ENCODE assay signal across 1 cellular context in genomic region chr18:48167901-48168300, GRCh38.
TF ChIP-seq lines count a peak whose summit lies in the region.

No MANE protein-coding gene starts in this region.

TF ChIP-seq in HepG2, 621 proteins besides CTCF, POLR2A, EP300 and RAD21 (continued from another document and continues in another):
- TF ChIP-seq ZNF572 (CRISPR knock-in tag; IDR thresholded peaks at IDR 0.05) (no peak), ZNF710 (CRISPR knock-in tag; IDR thresholded peaks at IDR 0.05; ENCODE audit: borderline replicate concordance) (0 out of 2 replicates have a peak, but pooled peaks have one; percentile 22), ZBTB10 (CRISPR knock-in tag; IDR thresholded peaks at IDR 0.05; ENCODE audit: borderline replicate concordance) (peak; percentile 43; the same call in 1 of the 2 replicates), ESRRA (CRISPR knock-in tag; IDR thresholded peaks at IDR 0.05; ENCODE audit: low read depth) (no peak), MTA1 (CRISPR knock-in tag; IDR thresholded peaks at IDR 0.05; ENCODE audit: borderline replicate concordance) (0 out of 2 replicates have a peak, but pooled peaks have one; percentile 45), POGZ (CRISPR knock-in tag; IDR thresholded peaks at IDR 0.05) (no peak), BCL6 (CRISPR knock-in tag; IDR thresholded peaks at IDR 0.05) (0 out of 2 replicates have a peak, but pooled peaks have one; percentile 26), RXRB (CRISPR knock-in tag; IDR thresholded peaks at IDR 0.05; ENCODE audit: borderline replicate concordance) (peak; percentile 77), MAX (IDR thresholded peaks at IDR 0.05) (peak; percentile 21; the same call in 1 of the 2 replicates), FOXA1 (IDR thresholded peaks at IDR 0.05) (no peak), FOXA1 (CRISPR knock-in tag; IDR thresholded peaks at IDR 0.05) (peak; percentile 27; the same call in 1 of the 2 replicates), ZSCAN25 (CRISPR knock-in tag; IDR thresholded peaks at IDR 0.05) (0 out of 2 replicates have a peak, but pooled peaks have one; percentile 28), RXRA (CRISPR knock-in tag; IDR thresholded peaks at IDR 0.05) (peak; percentile 22; the same call in 1 of the 2 replicates), GATA4 (IDR thresholded peaks at IDR 0.05; ENCODE audit: borderline replicate concordance, low read depth) (0 out of 2 replicates have a peak, but pooled peaks have one; percentile 38), HMG20B (CRISPR knock-in tag; conservative IDR thresholded peaks at IDR 0.05) (peak; percentile 74), ZNF574 (CRISPR knock-in tag; IDR thresholded peaks at IDR 0.05) (0 out of 2 replicates have a peak, but pooled peaks have one; percentile 23), ISX (CRISPR knock-in tag; conservative IDR thresholded peaks at IDR 0.05) (no peak), ELF3 (CRISPR knock-in tag; IDR thresholded peaks at IDR 0.05) (0 out of 2 replicates have a peak, but pooled peaks have one; percentile 28), TBP (CRISPR knock-in tag; IDR thresholded peaks at IDR 0.05) (no peak), MLX (CRISPR knock-in tag; IDR thresholded peaks at IDR 0.05) (peak; percentile 29; the same call in 1 of the 2 replicates), ZNF609 (CRISPR knock-in tag; IDR thresholded peaks at IDR 0.05; ENCODE audit: borderline replicate concordance) (peak; percentile 22; the same call in 1 of the 2 replicates), TCF7 (IDR thresholded peaks at IDR 0.05; ENCODE audit: low read depth) (peak; percentile 14; the same call in 1 of the 2 replicates), PATZ1 (CRISPR knock-in tag; IDR thresholded peaks at IDR 0.05) (0 out of 2 replicates have a peak, but pooled peaks have one; percentile 32), ZNF687 (CRISPR knock-in tag; IDR thresholded peaks at IDR 0.05) (peak; percentile 19; the same call in 1 of the 2 replicates), FOXP4 (CRISPR knock-in tag; IDR thresholded peaks at IDR 0.05) (peak; percentile 75), ZBTB7B (CRISPR knock-in tag; IDR thresholded peaks at IDR 0.05) (0 out of 2 replicates have a peak, but pooled peaks have one; percentile 33), ZNF883 (CRISPR knock-in tag; IDR thresholded peaks at IDR 0.05; ENCODE audit: not compliant biosample characterization) (no peak), HNF4A (CRISPR knock-in tag; IDR thresholded peaks at IDR 0.05) (peak; percentile 87)
